ENCODE assay signal across 4 cellular contexts in the genomic region with DNA sequence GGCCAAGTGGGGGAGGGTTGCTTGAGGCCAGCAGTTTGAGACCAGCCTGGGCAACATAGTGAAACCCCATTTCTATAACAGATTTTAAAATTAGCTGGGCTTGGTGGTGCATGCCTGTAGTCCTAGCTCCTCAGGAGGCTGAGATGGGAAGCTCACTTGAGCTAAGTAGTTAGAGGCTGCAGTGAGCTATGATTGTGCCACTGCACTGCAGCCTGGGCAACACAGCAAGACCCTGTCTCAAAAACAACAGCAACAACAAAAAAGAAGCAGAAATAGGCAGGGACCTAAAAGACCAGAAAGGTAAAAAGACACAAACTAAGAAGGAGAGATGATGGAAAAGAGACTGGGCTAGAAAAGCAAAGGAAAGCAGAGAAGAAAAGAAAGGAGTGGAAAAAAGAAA. TPM values are rescaled to one million over a fixed set of nuclear protein-coding genes. Genes with fewer than 3 reads are reported as not detected.
"Had no signal": no experiment of that assay in that cellular context is flagged by ENCODE, and none has a peak within 500 bp of the region (broad histone marks: within the 10 kb centered on the region; RNA-seq: fewer than 3 reads in every experiment).

No MANE protein-coding gene starts in this region.

RNA-seq across cellular contexts. Expression of a gene that starts 3.8 kb away (rescaled TPM):
- total RNA-seq: GM23248, H4, HT-29, IMR-90 had no signal
- polyA plus RNA-seq: GM23248, IMR-90 had no signal
